In genomic region chr2:237692601-237693079, GRCh38 we compare ENCODE assay signal across 8 cellular contexts.
DNase-seq lines count a peak whose midpoint lies in the region; ATAC-seq, FAIRE-seq and TF ChIP-seq lines count a peak whose summit lies in the region.

No MANE protein-coding gene starts in this region.

- TF ChIP-seq EP300 in HepG2 (IDR thresholded peaks at IDR 0.05; ENCODE audit: low read depth in 2 of 2, low read length in 2 of 2) (no peak), HepG2 (CRISPR knock-in tag; IDR thresholded peaks at IDR 0.05; ENCODE audit: borderline replicate concordance) (no peak)

- H3K79me2 ChIP-seq in GM23248 (ENCODE audit: insufficient read depth) (peaks cover 59% of the 10 kb centered on the region), HepG2 (ENCODE audit: insufficient read depth, low read length) (peaks cover 50% of the 10 kb centered on the region)

- DNase-seq in EH (ENCODE audit: low read depth) (peak; percentile 41), GM23248 (peak; percentile 59), NCI-H748 (lab: John Stamatoyannopoulos, UW; ENCODE audit: unreplicated experiment) (peak; percentile 68), bronchial epithelial cell (ENCODE audit: low read depth) (no peak), HepG2 (ENCODE audit: low spot score) (no peak), testis (no peak), GOT3 (lab: John Stamatoyannopoulos, UW) (no peak), NCI-H128 (lab: John Stamatoyannopoulos, UW; ENCODE audit: unreplicated experiment) (no peak)

- WGBS in GM23248 (ENCODE audit: low coverage in 1 of 2, low lambda C conversion rate in 2 of 2, missing lambda C conversion rate in 2 of 2), 2 experiments, result 1 to 2% methylated on average over 23 to 36 of the region's 36 CpGs
- under 1% methylated on average over 30 of the region's 36 CpGs for WGBS in HepG2 (ENCODE audit: low lambda C conversion rate)
- 3 to 7% methylated on average over 24 to 25 of the region's 36 CpGs for WGBS in testis, 2 donors

- no peaks in the 10 kb centered on the region for H3K9me2 ChIP-seq in GM23248 (ENCODE audit: insufficient read depth)

- TF ChIP-seq CTCF in bronchial epithelial cell (IDR thresholded peaks at IDR 0.05; ENCODE audit: insufficient read depth, low read length, severe bottlenecking) (no peak), HepG2 (CRISPR knock-in tag; IDR thresholded peaks at IDR 0.05) (no peak; the same call in 1 of the 2 replicates), testis (IDR thresholded peaks at IDR 0.05) (no peak)

- H2AFZ ChIP-seq in GM23248, result no peak overlapping the region
- H2AFZ ChIP-seq in HepG2 (ENCODE audit: low read length), result no peak overlapping the region

- TF ChIP-seq POLR2A in HepG2 (IDR thresholded peaks at IDR 0.05; ENCODE audit: insufficient read depth in 1 of 2, low read depth in 2 of 2, low read length in 2 of 2), result no peak
- no peak for TF ChIP-seq POLR2A in testis (IDR thresholded peaks at IDR 0.05)

- H3K27me3 ChIP-seq in GM23248 (replicated peaks; ENCODE audit: insufficient read depth) (no peaks in the 10 kb centered on the region), bronchial epithelial cell (ENCODE audit: control insufficient read depth, insufficient read depth, low read length) (no peaks in the 10 kb centered on the region), HepG2 (ENCODE audit: control insufficient read depth in 1 of 2, insufficient read depth in 2 of 2, low read length in 2 of 2) (no peaks in the 10 kb centered on the region; a peak in 1 of 5 replicates), testis (no peaks in the 10 kb centered on the region)

- FAIRE-seq in bronchial epithelial cell (lab: Jason Lieb, UNC) (no peak), HepG2 (lab: Jason Lieb, UNC) (no peak)

- H3K4me2 ChIP-seq in GM23248 (ENCODE audit: unreplicated experiment) (peak overlapping the region; percentile 93), HepG2 (ENCODE audit: low read depth, low read length) (peak overlapping the region; percentile 97)

- intact Hi-C loops in HepG2 (cut with micrococcal nuclease; ENCODE audit: unreplicated experiment) (loop anchor here (1.0 kb wide), 1 partner anchor 23 kb away; no protein-coding TSS in a partner anchor), testis (cut with DNase I; ENCODE audit: low total_unique reads) (no loop called here)

- H3F3A ChIP-seq in GM23248 (ENCODE audit: insufficient read depth), result peaks cover 65% of the 10 kb centered on the region

- TF ChIP-seq RAD21 in HepG2 (CRISPR knock-in tag; IDR thresholded peaks at IDR 0.05), result no peak

- CTCF ChIA-PET in HepG2 (lab: Yijun Ruan, JAX; ENCODE audit: low intra/inter-chr PET ratio, low total read pairs), result no interaction called here

- peak overlapping the region; percentile 92 for H3K27ac ChIP-seq in GM23248
- peak overlapping the region; percentile 67 for H3K27ac ChIP-seq in HepG2 (ENCODE audit: extremely low read length, insufficient read depth, low read length)
- H3K27ac ChIP-seq in testis, result peak overlapping the region; percentile 66 to 92

- H3K9me3 ChIP-seq in GM23248 (ENCODE audit: low read depth) (no peaks in the 10 kb centered on the region), HepG2 (ENCODE audit: low read length) (no peaks in the 10 kb centered on the region), testis (no peaks in the 10 kb centered on the region)

- H4K20me1 ChIP-seq in GM23248 (ENCODE audit: insufficient read depth) (no peaks in the 10 kb centered on the region), HepG2 (ENCODE audit: insufficient read depth, low read length) (peaks cover 36% of the 10 kb centered on the region; the same call in 1 of the 2 replicates)

- no TSS peak for BruUV-seq in HepG2 (replicated peaks; lab: Mats Ljungman, UMichigan)

- H3K9ac ChIP-seq in GM23248, result peak overlapping the region; percentile 99
- peak overlapping the region; percentile 93 for H3K9ac ChIP-seq in HepG2 (ENCODE audit: insufficient read depth, low read depth, low read length)

- H3K36me3 ChIP-seq in GM23248 (ENCODE audit: low read depth) (no peaks in the 10 kb centered on the region), bronchial epithelial cell (ENCODE audit: control insufficient read depth, insufficient read depth, low read length) (no peaks in the 10 kb centered on the region), HepG2 (replicated peaks in 1 of 2; ENCODE audit: control insufficient read depth in 1 of 2, insufficient read depth in 2 of 2, low read length in 2 of 2) (peaks cover 0 to 3% of the 10 kb centered on the region in 2 experiments; a peak in 1 of 5 replicates), testis (ENCODE audit: low read depth, missing control alignments) (no peaks in the 10 kb centered on the region)

- peaks cover 60% of the 10 kb centered on the region for H3K4me1 ChIP-seq in GM23248 (ENCODE audit: insufficient read depth)
- H3K4me1 ChIP-seq in HepG2 (ENCODE audit: insufficient read depth, low read length), result peaks cover 70% of the 10 kb centered on the region
- H3K4me1 ChIP-seq in testis, result peaks cover 11% of the 10 kb centered on the region

- in situ Hi-C loops in GM23248 (cut with MboI) (no loop called here), HepG2 (cut with HindIII; ENCODE audit: extremely low pct_ligation_motif_present, low pct_unique_long_range_greater_than_20kb) (no loop called here)

- peak; percentile 43 for ATAC-seq in HepG2

- POLR2A ChIA-PET in HepG2 (lab: Yijun Ruan, JAX), result interaction anchor here (0.8 to 1.4 kb wide), 7 partner anchors 23 to 102 kb away, joined by 3 to 11 read pairs (median 4); no protein-coding TSS in a partner anchor

- H3K4me3 ChIP-seq in GM23248 (peak overlapping the region; percentile 84), bronchial epithelial cell (ENCODE audit: low read depth, low read length) (peak overlapping the region; percentile 99), HepG2 (replicated peaks in 1 of 3; ENCODE audit: insufficient read depth in 1 of 3, low read depth in 2 of 3, low read length in 3 of 3) (peak overlapping the region; percentile 86 to 92 (median 88)), testis (peak overlapping the region; percentile 84 to 90)

TF ChIP-seq in HepG2, 621 proteins besides CTCF, POLR2A, EP300 and RAD21 (continues in another document):
- no peak; the same call in 1 of the 2 replicates for TF ChIP-seq PHF8 (CRISPR knock-in tag; IDR thresholded peaks at IDR 0.05)
- no peak for TF ChIP-seq ZNF350 (CRISPR knock-in tag; IDR thresholded peaks at IDR 0.05; ENCODE audit: borderline replicate concordance, low read depth)
- TF ChIP-seq NFRKB (IDR thresholded peaks at IDR 0.05), result no peak
- TF ChIP-seq ZNF609 (CRISPR knock-in tag; IDR thresholded peaks at IDR 0.05; ENCODE audit: borderline replicate concordance), result 0 out of 2 replicates have a peak, but pooled peaks have one; percentile 8
- no peak for TF ChIP-seq FOXA3 (CRISPR knock-in tag; IDR thresholded peaks at IDR 0.05)
- no peak for TF ChIP-seq SOX5 (CRISPR knock-in tag; IDR thresholded peaks at IDR 0.05; ENCODE audit: borderline replicate concordance)
- TF ChIP-seq KMT2B (CRISPR knock-in tag; IDR thresholded peaks at IDR 0.05), result no peak
- no peak for TF ChIP-seq BORCS8-MEF2B (CRISPR knock-in tag; IDR thresholded peaks at IDR 0.05)
- TF ChIP-seq ATF4 (CRISPR knock-in tag; IDR thresholded peaks at IDR 0.05), result no peak; a peak in 1 of 4 replicates
- TF ChIP-seq TCF7L2 (IDR thresholded peaks at IDR 0.05; ENCODE audit: low read depth, low read length), result no peak
- no peak for TF ChIP-seq ZNF451 (CRISPR knock-in tag; IDR thresholded peaks at IDR 0.05)
- TF ChIP-seq ZNF225 (CRISPR knock-in tag; IDR thresholded peaks at IDR 0.05), result no peak
- TF ChIP-seq HES4 (CRISPR knock-in tag; IDR thresholded peaks at IDR 0.05; ENCODE audit: borderline replicate concordance), result no peak
- TF ChIP-seq JDP2 (CRISPR knock-in tag; IDR thresholded peaks at IDR 0.05; ENCODE audit: borderline replicate concordance), result no peak
- TF ChIP-seq ZNF567 (CRISPR knock-in tag; IDR thresholded peaks at IDR 0.05; ENCODE audit: borderline replicate concordance), result no peak
- TF ChIP-seq MTA1 (CRISPR knock-in tag; IDR thresholded peaks at IDR 0.05; ENCODE audit: borderline replicate concordance), result 0 out of 2 replicates have a peak, but pooled peaks have one; percentile 25

Comparison
In these comparisons a context has a peak if more than half of its experiments do, and no peak if none do; other contexts are left out.
1. DNase-seq: peak in EH (single experiment), GM23248 (single experiment) and NCI-H748 (single experiment); none in bronchial epithelial cell (single experiment), HepG2 (single experiment), testis (single experiment), GOT3 (single experiment) and NCI-H128 (single experiment).
2. Peak in every context shown above with its lines, with median percentiles within 50 percentile points of each other: H3K27ac ChIP-seq and H3K4me3 ChIP-seq.